ENCODE assay signal across 18 cellular contexts in the genomic region with DNA sequence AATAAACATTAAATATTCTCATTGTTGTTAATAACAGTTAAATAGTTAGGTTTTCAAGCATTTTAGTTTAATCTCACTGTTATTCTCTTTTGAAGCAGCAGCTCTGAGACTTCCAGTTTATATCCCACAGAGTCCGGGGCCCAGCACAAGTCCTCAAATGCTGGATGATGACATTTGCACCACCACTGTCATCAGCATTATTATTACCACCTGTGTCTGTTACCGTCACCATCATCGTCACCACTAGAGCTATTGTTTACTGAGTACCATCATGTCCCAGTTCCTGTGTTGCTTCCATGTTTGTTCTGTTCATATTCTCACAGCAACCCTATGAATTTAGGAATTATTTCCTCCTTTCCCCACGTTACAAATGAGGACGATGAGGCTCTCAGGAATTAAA.
DNase-seq lines count a peak whose midpoint lies in the region; ATAC-seq, FAIRE-seq and TF ChIP-seq lines count a peak whose summit lies in the region.
"Had no signal": no experiment of that assay in that cellular context is flagged by ENCODE, and none has a peak within 500 bp of the region (broad histone marks: within the 10 kb centered on the region; RNA-seq: fewer than 3 reads in every experiment).

No MANE protein-coding gene starts in this region.

- H3K9me3 Mint-ChIP-seq in dendritic cell treated with granulocyte-macrophage colony-stimulating factor and Interleukin-4, amounts not matched to agents 40 ng/mL and 50 ng/mL, for 4 days: no peaks in the 10 kb centered on the region
- H3K9me3 Mint-ChIP-seq: CD4-positive, alpha-beta memory T cell; IgD-negative memory B cell had no signal

- POLR2A ChIA-PET in HepG2 (lab: Yijun Ruan, JAX) (interaction anchor here (2.3 kb wide), 1 partner anchor 10 kb away, joined by 8 read pairs; no protein-coding TSS in a partner anchor), OCI-LY7 (lab: Charles Lee) (interaction anchor here (0.7 to 7.0 kb wide), 11 partner anchors 10 to 219 kb away, joined by 3 to 59 read pairs (median 3); no protein-coding TSS in a partner anchor)

- H3K9ac ChIP-seq in HepG2 (ENCODE audit: insufficient read depth, low read depth, low read length): no peak overlapping the region

- H3K27me3 ChIP-seq in HepG2 (ENCODE audit: control insufficient read depth in 1 of 2, insufficient read depth in 2 of 2, low read length in 2 of 2): no peaks in the 10 kb centered on the region
- H3K27me3 ChIP-seq in right lobe of liver: no peaks in the 10 kb centered on the region
- H3K27me3 ChIP-seq in thyroid gland: no peaks in the 10 kb centered on the region

- H3K4me1 ChIP-seq in HepG2 (ENCODE audit: insufficient read depth, low read length) (peaks cover 35% of the 10 kb centered on the region), right lobe of liver (peaks cover 0 to 23% (median 0%) of the 10 kb centered on the region in 4 donors), OCI-LY7 (ENCODE audit: insufficient read depth, low read length, poor library complexity, severe bottlenecking) (peaks cover 32% of the 10 kb centered on the region), thyroid gland (peaks cover 7 to 16% of the 10 kb centered on the region in 2 donors)

- H3K27ac ChIP-seq in HepG2 (ENCODE audit: extremely low read length, insufficient read depth, low read length) (no peak overlapping the region), right lobe of liver (no peak overlapping the region), OCI-LY7 (ENCODE audit: low read depth, low read length, poor library complexity, severe bottlenecking) (no peak overlapping the region), thyroid gland (no peak overlapping the region)
- H3K27ac ChIP-seq: C4-2B had no signal

- H3K9me3 ChIP-seq in HepG2 (ENCODE audit: low read length) (no peaks in the 10 kb centered on the region), right lobe of liver (no peaks in the 10 kb centered on the region), OCI-LY7 (ENCODE audit: low read length) (no peaks in the 10 kb centered on the region), thyroid gland (no peaks in the 10 kb centered on the region)

- 97% methylated on average over 5 of the region's 5 CpGs for WGBS in HepG2 (ENCODE audit: low lambda C conversion rate)
- WGBS in right lobe of liver (ENCODE audit: insufficient coverage, low coverage, low lambda C conversion rate, missing lambda C conversion rate): 94% methylated on average over 3 of the region's 5 CpGs
- WGBS in thyroid gland, 2 donors: 96 to 97% methylated on average over 4 of the region's 5 CpGs

- no peak overlapping the region for H3K4me3 Mint-ChIP-seq in dendritic cell treated with granulocyte-macrophage colony-stimulating factor and Interleukin-4, amounts not matched to agents 40 ng/mL and 50 ng/mL, for 4 days
- H3K4me3 Mint-ChIP-seq: CD4-positive, alpha-beta memory T cell; IgD-negative memory B cell had no signal

- ATAC-seq in HepG2: no peak
- ATAC-seq in right lobe of liver: no peak
- no peak for ATAC-seq in GM21717 (IDR thresholded peaks at IDR 0.05; ENCODE audit: unreplicated experiment)

- H3K36me3 ChIP-seq in HepG2 (replicated peaks in 1 of 2; ENCODE audit: control insufficient read depth in 1 of 2, insufficient read depth in 2 of 2, low read length in 2 of 2) (no peaks in the 10 kb centered on the region), right lobe of liver (no peaks in the 10 kb centered on the region), OCI-LY7 (ENCODE audit: insufficient read depth, low read length) (no peaks in the 10 kb centered on the region), thyroid gland (no peaks in the 10 kb centered on the region)

- H4K20me1 ChIP-seq in HepG2 (ENCODE audit: insufficient read depth, low read length) (no peaks in the 10 kb centered on the region), OCI-LY7 (ENCODE audit: insufficient read depth, low read length) (no peaks in the 10 kb centered on the region)

- no peak for TF ChIP-seq RAD21 in HepG2 (CRISPR knock-in tag; IDR thresholded peaks at IDR 0.05)

- no peak for DNase-seq in HepG2 (ENCODE audit: low spot score)
- no peak for DNase-seq in right lobe of liver
- DNase-seq in OCI-LY7 (ENCODE audit: low spot score): no peak
- no peak for DNase-seq in C1 segment of cervical spinal cord (lab: John Stamatoyannopoulos, UW)
- DNase-seq in thyroid gland: no peak
- DNase-seq: 8988T; ACHN; CD4-positive, alpha-beta memory T cell; COR-L47; DMS153; GF-D8; HCEC 1CT had no signal

- no peaks in the 10 kb centered on the region for H3K36me3 Mint-ChIP-seq in dendritic cell treated with granulocyte-macrophage colony-stimulating factor and Interleukin-4, amounts not matched to agents 40 ng/mL and 50 ng/mL, for 4 days (ENCODE audit: low read depth)
- H3K36me3 Mint-ChIP-seq: CD4-positive, alpha-beta memory T cell had no signal

- peak overlapping the region; percentile 83 for H3K27ac Mint-ChIP-seq in dendritic cell treated with granulocyte-macrophage colony-stimulating factor and Interleukin-4, amounts not matched to agents 40 ng/mL and 50 ng/mL, for 4 days
- H3K27ac Mint-ChIP-seq: CD4-positive, alpha-beta memory T cell; IgD-negative memory B cell had no signal

- TF ChIP-seq POLR2A in HepG2 (IDR thresholded peaks at IDR 0.05; ENCODE audit: insufficient read depth in 1 of 2, low read depth in 2 of 2, low read length in 2 of 2): no peak
- TF ChIP-seq POLR2A in right lobe of liver (IDR thresholded peaks at IDR 0.05): no peak
- TF ChIP-seq POLR2A in thyroid gland (IDR thresholded peaks at IDR 0.05): no peak

- no peak for TF ChIP-seq EP300 in HepG2 (IDR thresholded peaks at IDR 0.05; ENCODE audit: low read depth in 2 of 2, low read length in 2 of 2)
- no peak for TF ChIP-seq EP300 in HepG2 (CRISPR knock-in tag; IDR thresholded peaks at IDR 0.05; ENCODE audit: borderline replicate concordance)

- peaks cover 11% of the 10 kb centered on the region for H3K27me3 Mint-ChIP-seq in dendritic cell treated with granulocyte-macrophage colony-stimulating factor and Interleukin-4, amounts not matched to agents 40 ng/mL and 50 ng/mL, for 4 days
- H3K27me3 Mint-ChIP-seq: IgD-negative memory B cell had no signal

- no peak for FAIRE-seq in HepG2 (lab: Jason Lieb, UNC)
- FAIRE-seq: D721Med, GM19239 had no signal

- no peak for TF ChIP-seq CTCF in HepG2 (CRISPR knock-in tag; IDR thresholded peaks at IDR 0.05)
- no peak for TF ChIP-seq CTCF in right lobe of liver (IDR thresholded peaks at IDR 0.05)
- TF ChIP-seq CTCF in OCI-LY7 (conservative IDR thresholded peaks at IDR 0.05; ENCODE audit: low read length): no peak
- TF ChIP-seq CTCF in thyroid gland (IDR thresholded peaks at IDR 0.05): no peak

- H2AFZ ChIP-seq in HepG2 (ENCODE audit: low read length): no peak overlapping the region
- H2AFZ ChIP-seq in OCI-LY7 (ENCODE audit: low read length): peak overlapping the region; percentile 85; the same call in 1 of the 2 replicates

- peaks cover 54% of the 10 kb centered on the region for H3K4me1 Mint-ChIP-seq in dendritic cell treated with granulocyte-macrophage colony-stimulating factor and Interleukin-4, amounts not matched to agents 40 ng/mL and 50 ng/mL, for 4 days (ENCODE audit: low read depth)
- H3K4me1 Mint-ChIP-seq: CD4-positive, alpha-beta memory T cell had no signal

- no peak overlapping the region for H3K4me3 ChIP-seq in HepG2 (replicated peaks in 1 of 3; ENCODE audit: insufficient read depth in 1 of 3, low read depth in 2 of 3, low read length in 3 of 3)
- no peak overlapping the region for H3K4me3 ChIP-seq in right lobe of liver
- H3K4me3 ChIP-seq in OCI-LY7 (ENCODE audit: low read depth, low read length, poor library complexity, severe bottlenecking): no peak overlapping the region
- H3K4me3 ChIP-seq in thyroid gland (replicated peaks in 1 of 3): no peak overlapping the region

- H3K4me2 ChIP-seq in HepG2 (ENCODE audit: low read depth, low read length) (no peak overlapping the region), OCI-LY7 (ENCODE audit: low read length) (no peak overlapping the region)

- CTCF ChIA-PET in HepG2 (lab: Yijun Ruan, JAX; ENCODE audit: low intra/inter-chr PET ratio, low total read pairs): no interaction called here
- CTCF ChIA-PET in OCI-LY7 (lab: Charles Lee; ENCODE audit: unreplicated experiment): no interaction called here

- intact Hi-C loops in HepG2 (cut with micrococcal nuclease; ENCODE audit: unreplicated experiment) (no loop called here), right lobe of liver (cut with DNase I) (no loop called here), OCI-LY7 (cut with micrococcal nuclease; ENCODE audit: unreplicated experiment) (no loop called here), thyroid gland (cut with DNase I) (no loop called here)
- intact Hi-C loops in dendritic cell treated with granulocyte-macrophage colony-stimulating factor and Interleukin-4, amounts not matched to agents 40 ng/mL and 50 ng/mL, for 4 days (cut with micrococcal nuclease): no loop called here

- in situ Hi-C loops in HepG2 (cut with HindIII; ENCODE audit: extremely low pct_ligation_motif_present, low pct_unique_long_range_greater_than_20kb): no loop called here

- no peaks in the 10 kb centered on the region for H3K9me2 ChIP-seq in OCI-LY7 (ENCODE audit: insufficient read depth, low read length)

- no peaks in the 10 kb centered on the region for H3K79me2 ChIP-seq in HepG2 (ENCODE audit: insufficient read depth, low read length)
- no peaks in the 10 kb centered on the region for H3K79me2 ChIP-seq in OCI-LY7 (ENCODE audit: insufficient read depth, low read depth, low read length)

- no TSS peak for BruUV-seq in HepG2 (replicated peaks; lab: Mats Ljungman, UMichigan)
- BruUV-seq in OCI-LY7 (replicated peaks; lab: Mats Ljungman, UMichigan): no TSS peak

TF ChIP-seq in HepG2, 621 proteins besides CTCF, POLR2A, EP300 and RAD21 (continues in another document):
- TF ChIP-seq, protein P1, sequence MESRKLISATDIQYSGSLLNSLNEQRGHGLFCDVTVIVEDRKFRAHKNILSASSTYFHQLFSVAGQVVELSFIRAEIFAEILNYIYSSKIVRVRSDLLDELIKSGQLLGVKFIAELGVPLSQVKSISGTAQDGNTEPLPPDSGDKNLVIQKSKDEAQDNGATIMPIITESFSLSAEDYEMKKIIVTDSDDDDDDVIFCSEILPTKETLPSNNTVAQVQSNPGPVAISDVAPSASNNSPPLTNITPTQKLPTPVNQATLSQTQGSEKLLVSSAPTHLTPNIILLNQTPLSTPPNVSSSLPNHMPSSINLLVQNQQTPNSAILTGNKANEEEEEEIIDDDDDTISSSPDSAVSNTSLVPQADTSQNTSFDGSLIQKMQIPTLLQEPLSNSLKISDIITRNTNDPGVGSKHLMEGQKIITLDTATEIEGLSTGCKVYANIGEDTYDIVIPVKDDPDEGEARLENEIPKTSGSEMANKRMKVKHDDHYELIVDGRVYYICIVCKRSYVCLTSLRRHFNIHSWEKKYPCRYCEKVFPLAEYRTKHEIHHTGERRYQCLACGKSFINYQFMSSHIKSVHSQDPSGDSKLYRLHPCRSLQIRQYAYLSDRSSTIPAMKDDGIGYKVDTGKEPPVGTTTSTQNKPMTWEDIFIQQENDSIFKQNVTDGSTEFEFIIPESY (CRISPR knock-in tag; IDR thresholded peaks at IDR 0.05): peak; percentile 62; the same call in 1 of the 2 replicates
